17 cellular contexts compared by ENCODE assay signal in genomic region chr15:81235276-81235675, GRCh38. TPM values are rescaled to one million over a fixed set of nuclear protein-coding genes. Genes with fewer than 3 reads are reported as not detected.
"Had no signal": no experiment of that assay in that cellular context is flagged by ENCODE, and none has a peak within 500 bp of the region (broad histone marks: within the 10 kb centered on the region; RNA-seq: fewer than 3 reads in every experiment).

No MANE protein-coding gene starts in this region.

- DNase-seq: activated CD4-positive, alpha-beta T cell treated with anti-CD3 and anti-CD28 coated beads for 4 hours; activated effector memory CD4-positive, alpha-beta T cell treated with anti-CD3 and anti-CD28 coated beads, Interleukin-2, amount 50 U/mL, for 16 hours; activated T-cell treated with anti-CD3 and anti-CD28 coated beads, Interleukin-2, amount 50 U/mL, for 4 hours; left ventricle myocardium superior; pancreas; sigmoid colon; stimulated activated CD4-positive, alpha-beta T cell treated with anti-CD3 and anti-CD28 coated beads, Interleukin-4, amount 100 ng/mL, for 1 hour; stimulated activated naive CD4-positive, alpha-beta T cell treated with Interleukin-2 at 50 U/mL for 16 hours; substantia nigra had no signal

- H3K27ac ChIP-seq: hepatocyte, pancreas had no signal

- H3K36me3 ChIP-seq: adrenal gland, pancreas, sigmoid colon had no signal

- H3K4me1 Mint-ChIP-seq: activated naive CD4-positive, alpha-beta T cell treated with anti-CD3 and anti-CD28 coated beads, Interleukin-2, amount 50 U/mL, for 24 hours had no signal

- H3K4me1 ChIP-seq: adrenal gland, pancreas, sigmoid colon had no signal

- H3K9me3 Mint-ChIP-seq: T-helper 1 cell treated with Interleukin-12 subunit alpha and Interleukin-12 subunit beta and Interleukin-4 antibody, amounts not matched to agents 30 μg/mL and 1 μg/mL, for 36 hours; type B pancreatic cell had no signal

- H3K36me3 Mint-ChIP-seq: type B pancreatic cell had no signal

- H3K4me3 Mint-ChIP-seq: activated CD8-positive, alpha-beta T cell treated with anti-CD3 and anti-CD28 coated beads for 36 hours; activated naive CD4-positive, alpha-beta T cell treated with anti-CD3 and anti-CD28 coated beads, Interleukin-2, amount 50 U/mL, for 24 hours; activated T-cell treated with anti-CD3 and anti-CD28 coated beads, Interleukin-2, amount 50 U/mL, for 4 hours; T-helper 1 cell treated with Interleukin-12 subunit alpha and Interleukin-12 subunit beta and Interleukin-4 antibody, amounts not matched to agents 30 μg/mL and 1 μg/mL, for 36 hours; type B pancreatic cell had no signal

- H3K27me3 ChIP-seq: adrenal gland, hepatocyte, pancreas, sigmoid colon had no signal

- H3K4me3 ChIP-seq: adrenal gland, hepatocyte, pancreas, sigmoid colon had no signal

- ATAC-seq: activated T-cell treated with anti-CD3 and anti-CD28 coated beads, Interleukin-2, amount 50 U/mL, for 4 hours; esophagus mucosa had no signal

- H3K27me3 Mint-ChIP-seq: activated CD8-positive, alpha-beta T cell treated with anti-CD3 and anti-CD28 coated beads for 36 hours; activated naive CD4-positive, alpha-beta T cell treated with anti-CD3 and anti-CD28 coated beads, Interleukin-2, amount 50 U/mL, for 24 hours; type B pancreatic cell had no signal

- H3K27ac Mint-ChIP-seq: activated CD8-positive, alpha-beta T cell treated with anti-CD3 and anti-CD28 coated beads for 36 hours; activated naive CD4-positive, alpha-beta T cell treated with anti-CD3 and anti-CD28 coated beads, Interleukin-2, amount 50 U/mL, for 24 hours; T-helper 1 cell treated with Interleukin-12 subunit alpha and Interleukin-12 subunit beta and Interleukin-4 antibody, amounts not matched to agents 30 μg/mL and 1 μg/mL, for 36 hours; type B pancreatic cell had no signal

- H3K9me3 ChIP-seq: adrenal gland, pancreas, sigmoid colon had no signal

RNA-seq across cellular contexts. Expression of gene IL16, which starts 38.6 kb away (rescaled TPM):
- polyA plus RNA-seq: keratinocyte had no signal
